ENCODE assay signal across 20 cellular contexts in the genomic region with DNA sequence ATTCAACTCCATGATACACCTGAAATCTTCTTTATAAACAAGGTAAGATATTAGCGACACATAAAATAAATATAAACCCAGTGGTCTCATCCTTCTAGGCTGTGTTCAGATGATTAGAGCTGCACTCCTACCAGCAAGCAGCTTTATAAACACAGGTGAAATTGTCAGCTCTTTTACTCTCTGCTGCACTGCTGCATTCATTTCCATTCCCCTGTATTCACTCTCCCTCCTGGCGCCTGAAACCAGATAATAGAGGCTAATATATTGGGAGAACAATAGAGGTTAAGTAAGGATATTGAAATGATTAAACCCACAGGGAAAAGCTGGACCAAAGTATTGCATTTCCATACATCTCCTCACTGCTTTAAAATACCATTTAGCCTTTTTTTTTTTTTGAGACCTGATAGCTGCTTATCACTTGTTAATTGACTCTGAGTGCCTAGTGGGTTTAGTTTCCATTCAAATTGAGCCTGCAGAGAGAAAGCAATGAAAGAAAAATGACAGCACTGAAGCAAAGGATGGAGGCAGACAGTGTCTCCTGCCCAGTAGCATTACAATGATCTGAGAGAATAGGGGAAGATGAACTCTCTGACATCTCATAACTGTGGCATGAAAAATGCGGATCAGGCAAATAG.
"Had no signal": no experiment of that assay in that cellular context is flagged by ENCODE, and none has a peak within 500 bp of the region (broad histone marks: within the 10 kb centered on the region; RNA-seq: fewer than 3 reads in every experiment).

No MANE protein-coding gene starts in this region.

- H3K4me2 ChIP-seq: smooth muscle cell had no signal

- H3K4me1 ChIP-seq: foreskin keratinocyte, lower lobe of right lung, sigmoid colon, uterus had no signal

- H3K27me3 ChIP-seq: foreskin keratinocyte, sigmoid colon, uterus had no signal

- H3K27ac Mint-ChIP-seq: activated naive CD8-positive, alpha-beta T cell treated with anti-CD3 and anti-CD28 coated beads for 36 hours; naive B cell; stimulated activated naive B cell treated with anti-CD40 and anti-IgM and Interleukin-4, amounts not matched to agents 10 μg/mL and 1 μg/mL and 100 μg/mL, for 72 hours had no signal

- H3K36me3 ChIP-seq: lower lobe of right lung, sigmoid colon, uterus, WERI-Rb-1 had no signal

- H3K27ac ChIP-seq: foreskin keratinocyte, lower lobe of right lung, sigmoid colon, uterus, WERI-Rb-1 had no signal

- H3K4me3 Mint-ChIP-seq: activated naive CD8-positive, alpha-beta T cell treated with anti-CD3 and anti-CD28 coated beads for 36 hours; activated T-cell treated with anti-CD3 and anti-CD28 coated beads, Interleukin-2, amount 50 U/mL, for 4 hours; naive B cell; stimulated activated naive B cell treated with anti-CD40 and anti-IgM and Interleukin-4, amounts not matched to agents 10 μg/mL and 1 μg/mL and 100 μg/mL, for 72 hours had no signal

- H3K27me3 Mint-ChIP-seq: activated naive CD8-positive, alpha-beta T cell treated with anti-CD3 and anti-CD28 coated beads for 36 hours; naive B cell; stimulated activated naive B cell treated with anti-CD40 and anti-IgM and Interleukin-4, amounts not matched to agents 10 μg/mL and 1 μg/mL and 100 μg/mL, for 72 hours had no signal

- H3K36me3 Mint-ChIP-seq: activated naive CD8-positive, alpha-beta T cell treated with anti-CD3 and anti-CD28 coated beads for 36 hours; naive B cell; stimulated activated naive B cell treated with anti-CD40 and anti-IgM and Interleukin-4, amounts not matched to agents 10 μg/mL and 1 μg/mL and 100 μg/mL, for 72 hours had no signal

- H3K9me3 ChIP-seq: lower lobe of right lung, sigmoid colon, uterus had no signal

- H3K4me1 Mint-ChIP-seq: activated naive CD8-positive, alpha-beta T cell treated with anti-CD3 and anti-CD28 coated beads for 36 hours; naive B cell; stimulated activated naive B cell treated with anti-CD40 and anti-IgM and Interleukin-4, amounts not matched to agents 10 μg/mL and 1 μg/mL and 100 μg/mL, for 72 hours had no signal

- H3K4me3 ChIP-seq: lower lobe of right lung, sigmoid colon, smooth muscle cell, uterus had no signal

- DNase-seq: activated CD4-positive, alpha-beta T cell treated with anti-CD3 and anti-CD28 coated beads for 1 hour; activated CD4-positive, alpha-beta T cell treated with anti-CD3 and anti-CD28 coated beads, Interleukin-2, amount 50 U/mL, for 4 hours; activated CD8-positive, alpha-beta memory T cell treated with anti-CD3 and anti-CD28 coated beads, Interleukin-2, amount 50 U/mL, for 48 hours; activated naive CD4-positive, alpha-beta T cell treated with Interleukin-2 at 50 U/mL for 16 hours; activated naive CD8-positive, alpha-beta T cell treated with anti-CD3 and anti-CD28 coated beads for 36 hours; activated T-cell treated with anti-CD3 and anti-CD28 coated beads, Interleukin-2, amount 50 U/mL, for 4 hours; central memory CD4-positive, alpha-beta T cell; dermis blood vessel endothelial cell; effector CD8-positive, alpha-beta T cell; foreskin keratinocyte; lower lobe of right lung; naive B cell; sigmoid colon; stimulated activated CD4-positive, alpha-beta T cell treated with anti-CD3 and anti-CD28 coated beads, Interleukin-15, amount 100 ng/mL, for 24 hours; stimulated activated CD8-positive, alpha-beta memory T cell treated with anti-CD3 and anti-CD28 coated beads, Interleukin-4, amount 100 ng/mL, for 48 hours; stimulated activated naive B cell treated with anti-CD40 and anti-IgM and Interleukin-4, amounts not matched to agents 10 μg/mL and 1 μg/mL and 100 μg/mL, for 72 hours; trophoblast cell; uterus; WERI-Rb-1 had no signal
